Comparison of ENCODE assay signal across 19 cellular contexts in genomic region chr13:21606251-21606650, GRCh38.
"Had no signal": no experiment of that assay in that cellular context is flagged by ENCODE, and none has a peak within 500 bp of the region (broad histone marks: within the 10 kb centered on the region; RNA-seq: fewer than 3 reads in every experiment).

No MANE protein-coding gene starts in this region.

- DNase-seq: colonic mucosa; dermis blood vessel endothelial cell; esophagus squamous epithelium; foreskin fibroblast; immature natural killer cell; left ventricle myocardium superior; mesendoderm; natural killer cell; psoas muscle; stimulated activated CD4-positive, alpha-beta T cell treated with anti-CD3 and anti-CD28 coated beads, Interleukin-12 subunit alpha, Interleukin-12 subunit beta, amount 100 ng/mL, for 4 hours; stimulated activated naive CD4-positive, alpha-beta T cell; stomach; substantia nigra; transverse colon had no signal

- H2AFZ ChIP-seq: neural progenitor cell had no signal

- H3K27me3 ChIP-seq: colonic mucosa had no signal

- H3K9me3 ChIP-seq: colonic mucosa, esophagus squamous epithelium, psoas muscle, stomach, thoracic aorta, transverse colon had no signal

- ATAC-seq: left ventricle myocardium superior, natural killer cell, psoas muscle, sciatic nerve had no signal

- H3K4me1 ChIP-seq: colonic mucosa had no signal

- H3K9ac ChIP-seq: neural progenitor cell had no signal

- H3K27ac ChIP-seq: colonic mucosa, esophagus squamous epithelium, neural progenitor cell, psoas muscle, skin epidermis, stomach, thoracic aorta, transverse colon had no signal

- H3K36me3 ChIP-seq: colonic mucosa, neural progenitor cell, thoracic aorta, transverse colon had no signal

- H3K4me2 ChIP-seq: neural progenitor cell had no signal

- H3K4me3 ChIP-seq: colonic mucosa, esophagus squamous epithelium, lung, neural progenitor cell, psoas muscle, skin epidermis, stomach, thoracic aorta, transverse colon had no signal
